39 cellular contexts compared by ENCODE assay signal in genomic region chr9:74007833-74008232, GRCh38.
"Had no signal": no experiment of that assay in that cellular context is flagged by ENCODE, and none has a peak within 500 bp of the region (broad histone marks: within the 10 kb centered on the region; RNA-seq: fewer than 3 reads in every experiment).

No MANE protein-coding gene starts in this region.

- H3K4me1 Mint-ChIP-seq: activated naive CD4-positive, alpha-beta T cell treated with anti-CD3 and anti-CD28 coated beads, Interleukin-2, amount 10 ng/mL, durations not matched to agents 7 days and 5 days; activated naive CD4-positive, alpha-beta T cell treated with anti-CD3 and anti-CD28 coated beads, Interleukin-2, amount 50 U/mL, for 24 hours; activated naive CD8-positive, alpha-beta T cell treated with anti-CD3 and anti-CD28 coated beads for 36 hours; activated naive CD8-positive, alpha-beta T cell treated with anti-CD3 and anti-CD28 coated beads, Interleukin-2, amount 10 ng/mL, durations not matched to agents 7 days and 5 days; activated naive CD8-positive, alpha-beta T cell treated with anti-CD3 and anti-CD28 coated beads, Interleukin-2, amount 50 U/mL, for 24 hours; activated T-helper 17 cell treated with anti-CD3 and anti-CD28 coated beads, Interleukin-2, amount 50 U/mL, for 72 hours; brain; central memory CD8-positive, alpha-beta T cell had no signal

- H3K4me3 ChIP-seq: adrenal gland, ascending aorta, body of pancreas, breast epithelium, cardiac muscle cell had no signal

- H3K27me3 Mint-ChIP-seq: activated naive CD4-positive, alpha-beta T cell treated with anti-CD3 and anti-CD28 coated beads, Interleukin-2, amount 10 ng/mL, durations not matched to agents 7 days and 5 days; activated naive CD4-positive, alpha-beta T cell treated with anti-CD3 and anti-CD28 coated beads, Interleukin-2, amount 50 U/mL, for 24 hours; activated naive CD8-positive, alpha-beta T cell; activated naive CD8-positive, alpha-beta T cell treated with anti-CD3 and anti-CD28 coated beads for 36 hours; activated naive CD8-positive, alpha-beta T cell treated with anti-CD3 and anti-CD28 coated beads, Interleukin-2, amount 10 ng/mL, durations not matched to agents 7 days and 5 days; activated naive CD8-positive, alpha-beta T cell treated with anti-CD3 and anti-CD28 coated beads, Interleukin-2, amount 50 U/mL, for 24 hours; activated T-cell treated with anti-CD3 and anti-CD28 coated beads, Interleukin-2, amount 50 U/mL, for 24 hours; activated T-helper 17 cell treated with anti-CD3 and anti-CD28 coated beads, Interleukin-2, amount 50 U/mL, for 72 hours; central memory CD8-positive, alpha-beta T cell had no signal

- ATAC-seq: activated naive CD4-positive, alpha-beta T cell treated with anti-CD3 and anti-CD28 coated beads, Interleukin-2, amount 50 U/mL, for 72 hours; activated naive CD8-positive, alpha-beta T cell treated with anti-CD3 and anti-CD28 coated beads, Interleukin-2, amount 50 U/mL, for 24 hours; activated T-cell treated with anti-CD3 and anti-CD28 coated beads, Interleukin-2, amount 50 U/mL, for 4 hours; activated T-cell treated with anti-CD3 and anti-CD28 coated beads, Interleukin-2, amount 50 U/mL, for 72 hours; activated T-helper 17 cell treated with anti-CD3 and anti-CD28 coated beads, Interleukin-2, amount 50 U/mL, for 72 hours; body of pancreas had no signal

- H3K4me3 Mint-ChIP-seq: activated naive CD4-positive, alpha-beta T cell treated with anti-CD3 and anti-CD28 coated beads for 36 hours; activated naive CD4-positive, alpha-beta T cell treated with anti-CD3 and anti-CD28 coated beads, Interleukin-2, amount 10 ng/mL, durations not matched to agents 7 days and 5 days; activated naive CD4-positive, alpha-beta T cell treated with anti-CD3 and anti-CD28 coated beads, Interleukin-2, amount 50 U/mL, for 24 hours; activated naive CD8-positive, alpha-beta T cell; activated naive CD8-positive, alpha-beta T cell treated with anti-CD3 and anti-CD28 coated beads for 36 hours; activated naive CD8-positive, alpha-beta T cell treated with anti-CD3 and anti-CD28 coated beads, Interleukin-2, amount 10 ng/mL, durations not matched to agents 7 days and 5 days; activated naive CD8-positive, alpha-beta T cell treated with anti-CD3 and anti-CD28 coated beads, Interleukin-2, amount 50 U/mL, for 24 hours; activated T-cell treated with anti-CD3 and anti-CD28 coated beads, Interleukin-2, amount 50 U/mL, for 24 hours; activated T-cell treated with anti-CD3 and anti-CD28 coated beads, Interleukin-2, amount 50 U/mL, for 4 hours; activated T-cell treated with anti-CD3 and anti-CD28 coated beads, Interleukin-2, amount 50 U/mL, for 72 hours; activated T-helper 1 cell treated with anti-CD3 and anti-CD28 coated beads, Interleukin-12 subunit alpha, Interleukin-12 subunit beta, Interleukin-2, Interleukin-4 antibody, amounts not matched to agents 30 ng/mL and 10 ng/mL and 1 ng/mL, durations not matched to agents 14 hours and 24 hours and 36 hours; activated T-helper 17 cell treated with anti-CD3 and anti-CD28 coated beads, Interleukin-2, amount 50 U/mL, for 72 hours; brain; central memory CD8-positive, alpha-beta T cell had no signal

- H3K27ac Mint-ChIP-seq: activated naive CD4-positive, alpha-beta T cell treated with anti-CD3 and anti-CD28 coated beads for 36 hours; activated naive CD4-positive, alpha-beta T cell treated with anti-CD3 and anti-CD28 coated beads, Interleukin-2, amount 10 ng/mL, durations not matched to agents 7 days and 5 days; activated naive CD4-positive, alpha-beta T cell treated with anti-CD3 and anti-CD28 coated beads, Interleukin-2, amount 50 U/mL, for 24 hours; activated naive CD4-positive, alpha-beta T cell treated with anti-CD3 and anti-CD28 coated beads, Interleukin-2, amount 50 U/mL, for 72 hours; activated naive CD8-positive, alpha-beta T cell; activated naive CD8-positive, alpha-beta T cell treated with anti-CD3 and anti-CD28 coated beads for 36 hours; activated naive CD8-positive, alpha-beta T cell treated with anti-CD3 and anti-CD28 coated beads, Interleukin-2, amount 10 ng/mL, durations not matched to agents 7 days and 5 days; activated naive CD8-positive, alpha-beta T cell treated with anti-CD3 and anti-CD28 coated beads, Interleukin-2, amount 50 U/mL, for 24 hours; activated T-cell treated with anti-CD3 and anti-CD28 coated beads, Interleukin-2, amount 50 U/mL, for 24 hours; activated T-cell treated with anti-CD3 and anti-CD28 coated beads, Interleukin-2, amount 50 U/mL, for 72 hours; activated T-helper 1 cell treated with anti-CD3 and anti-CD28 coated beads, Interleukin-12 subunit alpha, Interleukin-12 subunit beta, Interleukin-2, Interleukin-4 antibody, amounts not matched to agents 30 ng/mL and 10 ng/mL and 1 ng/mL, durations not matched to agents 14 hours and 24 hours and 36 hours; activated T-helper 17 cell treated with anti-CD3 and anti-CD28 coated beads, Interleukin-2, amount 50 U/mL, for 72 hours; activated T-helper 2 cell treated with anti-CD3 and anti-CD28 coated beads, Interferon-gamma antibody, Interleukin-2, Interleukin-4, amounts not matched to agents 10 μg/mL and 5 μg/mL and 100 μg/mL, durations not matched to agents 14 hours and 24 hours and 36 hours; brain had no signal

- H3K27me3 ChIP-seq: adrenal gland, ascending aorta, body of pancreas, brain microvascular endothelial cell, breast epithelium, cardiac muscle cell had no signal

- DNase-seq: activated effector memory CD4-positive, alpha-beta T cell treated with anti-CD3 and anti-CD28 coated beads, Interleukin-2, amount 50 U/mL, for 16 hours; activated effector memory CD4-positive, alpha-beta T cell treated with Interleukin-2 at 50 U/mL for 16 hours; activated gamma-delta T cell; activated gamma-delta T cell treated with Interleukin-2 at 50 U/mL for 16 hours; activated naive CD4-positive, alpha-beta T cell; activated naive CD4-positive, alpha-beta T cell treated with anti-CD3 and anti-CD28 coated beads for 36 hours; activated naive CD4-positive, alpha-beta T cell treated with anti-CD3 and anti-CD28 coated beads, Interleukin-2, amount 10 ng/mL, durations not matched to agents 7 days and 5 days; activated naive CD4-positive, alpha-beta T cell treated with Interleukin-2 at 50 U/mL for 16 hours; activated naive CD8-positive, alpha-beta T cell treated with anti-CD3 and anti-CD28 coated beads for 36 hours; activated naive CD8-positive, alpha-beta T cell treated with anti-CD3 and anti-CD28 coated beads, Interleukin-2, amount 10 ng/mL, durations not matched to agents 7 days and 5 days; activated naive CD8-positive, alpha-beta T cell treated with anti-CD3 and anti-CD28 coated beads, Interleukin-2, amount 50 U/mL, for 24 hours; activated T-cell treated with anti-CD3 and anti-CD28 coated beads, Interleukin-2, amount 50 U/mL, for 1 hour; activated T-cell treated with anti-CD3 and anti-CD28 coated beads, Interleukin-2, amount 50 U/mL, for 24 hours; activated T-cell treated with anti-CD3 and anti-CD28 coated beads, Interleukin-2, amount 50 U/mL, for 4 hours; activated T-cell treated with anti-CD3 and anti-CD28 coated beads, Interleukin-2, amount 50 U/mL, for 48 hours; activated T-cell treated with anti-CD3 and anti-CD28 coated beads, Interleukin-2, amount 50 U/mL, for 72 hours; adrenal gland; amniotic stem cell; amygdala; anterior cingulate cortex; aorta; body of pancreas; brain microvascular endothelial cell; caudate nucleus; central memory CD4-positive, alpha-beta T cell; cerebellar nuclear complex had no signal

- FAIRE-seq: astrocyte, bronchial epithelial cell had no signal

- H3K36me3 Mint-ChIP-seq: activated naive CD4-positive, alpha-beta T cell treated with anti-CD3 and anti-CD28 coated beads, Interleukin-2, amount 10 ng/mL, durations not matched to agents 7 days and 5 days; activated naive CD4-positive, alpha-beta T cell treated with anti-CD3 and anti-CD28 coated beads, Interleukin-2, amount 50 U/mL, for 24 hours; activated naive CD4-positive, alpha-beta T cell treated with anti-CD3 and anti-CD28 coated beads, Interleukin-2, amount 50 U/mL, for 72 hours; activated naive CD8-positive, alpha-beta T cell; activated naive CD8-positive, alpha-beta T cell treated with anti-CD3 and anti-CD28 coated beads for 36 hours; activated naive CD8-positive, alpha-beta T cell treated with anti-CD3 and anti-CD28 coated beads, Interleukin-2, amount 10 ng/mL, durations not matched to agents 7 days and 5 days; brain had no signal

- H3K36me3 ChIP-seq: adrenal gland, ascending aorta, brain microvascular endothelial cell, breast epithelium, cardiac muscle cell had no signal

- H3K9me3 ChIP-seq: adrenal gland, ascending aorta, body of pancreas, breast epithelium had no signal

- H3K4me1 ChIP-seq: adrenal gland, ascending aorta, body of pancreas, breast epithelium had no signal

- H3K9me3 Mint-ChIP-seq: activated naive CD4-positive, alpha-beta T cell treated with anti-CD3 and anti-CD28 coated beads, Interleukin-2, amount 10 ng/mL, durations not matched to agents 7 days and 5 days; activated naive CD8-positive, alpha-beta T cell treated with anti-CD3 and anti-CD28 coated beads for 36 hours; activated naive CD8-positive, alpha-beta T cell treated with anti-CD3 and anti-CD28 coated beads, Interleukin-2, amount 10 ng/mL, durations not matched to agents 7 days and 5 days; activated naive CD8-positive, alpha-beta T cell treated with anti-CD3 and anti-CD28 coated beads, Interleukin-2, amount 50 U/mL, for 24 hours; activated T-cell treated with anti-CD3 and anti-CD28 coated beads, Interleukin-2, amount 50 U/mL, for 24 hours; activated T-helper 1 cell treated with anti-CD3 and anti-CD28 coated beads, Interleukin-12 subunit alpha, Interleukin-12 subunit beta, Interleukin-2, Interleukin-4 antibody, amounts not matched to agents 30 ng/mL and 10 ng/mL and 1 ng/mL, durations not matched to agents 14 hours and 24 hours and 36 hours; brain had no signal

- H3K27ac ChIP-seq: adrenal gland, ascending aorta, body of pancreas, brain microvascular endothelial cell, breast epithelium, cardiac muscle cell had no signal
